Comparison of ENCODE assay signal across 20 cellular contexts in the genomic region with DNA sequence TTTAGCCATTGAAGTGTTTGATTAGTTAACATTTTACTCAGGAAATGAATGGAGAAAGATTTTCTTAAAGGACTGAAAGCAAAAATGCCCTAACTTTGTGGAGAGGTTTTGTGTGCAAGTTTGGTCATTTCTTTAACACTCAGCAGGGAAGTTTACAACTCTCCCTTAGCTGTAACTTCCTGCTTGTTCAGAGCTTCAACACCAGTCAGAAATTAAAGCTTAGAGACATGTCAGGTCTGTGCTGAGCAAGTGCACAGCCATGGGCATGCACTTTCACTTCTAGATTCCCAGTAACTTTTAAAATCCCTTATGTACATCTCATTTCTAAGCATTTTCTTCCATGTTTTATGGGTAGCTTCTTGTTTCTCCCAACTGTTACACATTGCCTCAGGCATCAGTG.
"Had no signal": no experiment of that assay in that cellular context is flagged by ENCODE, and none has a peak within 500 bp of the region (broad histone marks: within the 10 kb centered on the region; RNA-seq: fewer than 3 reads in every experiment).

No MANE protein-coding gene starts in this region.

- H3K4me1 ChIP-seq: body of pancreas, foreskin keratinocyte, left lung, prostate gland, right lobe of liver, suprapubic skin, transverse colon, uterus had no signal

- DNase-seq: activated CD4-positive, alpha-beta T cell treated with anti-CD3 and anti-CD28 coated beads, Interleukin-2, amount 10 ng/mL, durations not matched to agents 24 days and 14 days; activated CD8-positive, alpha-beta memory T cell treated with anti-CD3 and anti-CD28 coated beads, Interleukin-2, amount 50 U/mL, for 4 hours; activated naive CD4-positive, alpha-beta T cell treated with anti-CD3 and anti-CD28 coated beads for 36 hours; activated T-cell treated with anti-CD3 and anti-CD28 coated beads, Interleukin-2, amount 50 U/mL, for 4 hours; body of pancreas; dorsolateral prefrontal cortex; foreskin keratinocyte; glutamatergic neuron; kidney; left lung; right lobe of liver; small intestine; stimulated activated CD4-positive, alpha-beta T cell treated with anti-CD3 and anti-CD28 coated beads, Interleukin-15, amount 100 ng/mL, for 24 hours; stimulated activated CD4-positive, alpha-beta T cell treated with anti-CD3 and anti-CD28 coated beads, Interleukin-2, amount 100 ng/mL, for 48 hours; stimulated activated naive CD8-positive, alpha-beta T cell treated with anti-CD3 and anti-CD28 coated beads, Interleukin-15, amount 100 ng/mL, for 72 hours; transverse colon; uterus had no signal

- ATAC-seq: activated T-cell treated with anti-CD3 and anti-CD28 coated beads, Interleukin-2, amount 50 U/mL, for 4 hours; body of pancreas; foreskin keratinocyte; left lung; right lobe of liver; stimulated activated naive CD8-positive, alpha-beta T cell treated with anti-CD3 and anti-CD28 coated beads, Interleukin-15, amount 100 ng/mL, for 72 hours had no signal

- H3K4me3 ChIP-seq: body of pancreas, dorsolateral prefrontal cortex, left lung, prostate gland, right lobe of liver, suprapubic skin, transverse colon, uterus had no signal

- H3K27ac ChIP-seq: body of pancreas, dorsolateral prefrontal cortex, epithelial cell of prostate, foreskin keratinocyte, left lung, prostate gland, right lobe of liver, suprapubic skin, transverse colon, uterus had no signal

- H3K27me3 ChIP-seq: body of pancreas, foreskin keratinocyte, left lung, right lobe of liver, suprapubic skin, transverse colon, uterus had no signal

- H3K36me3 ChIP-seq: left lung, prostate gland, right lobe of liver, suprapubic skin, transverse colon, uterus had no signal
